20 cellular contexts compared by ENCODE assay signal in the genomic region with DNA sequence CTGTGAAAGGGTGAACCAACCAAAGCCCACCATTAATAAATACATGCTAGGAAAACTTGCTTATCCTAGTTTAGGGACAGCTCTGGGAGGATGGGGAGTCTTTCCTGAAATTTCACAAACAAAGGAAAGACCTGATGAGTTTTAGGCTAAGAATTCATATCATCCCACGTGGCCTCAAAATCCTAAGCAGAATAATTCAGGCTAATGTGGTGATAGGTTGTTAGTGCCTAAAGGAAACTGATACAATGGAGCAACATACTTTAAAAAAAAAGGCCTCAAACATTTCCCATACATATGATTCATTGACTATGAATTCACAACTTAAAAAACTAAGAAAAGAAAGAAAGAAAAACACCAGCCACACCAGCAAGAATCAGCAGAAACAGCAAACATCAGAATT.
"Had no signal": no experiment of that assay in that cellular context is flagged by ENCODE, and none has a peak within 500 bp of the region (broad histone marks: within the 10 kb centered on the region; RNA-seq: fewer than 3 reads in every experiment).

No MANE protein-coding gene starts in this region.

- H3K4me3 Mint-ChIP-seq: activated CD4-positive, alpha-beta T cell treated with anti-CD3 and anti-CD28 coated beads, Interleukin-2, amount 10 ng/mL, durations not matched to agents 7 days and 5 days; activated naive CD8-positive, alpha-beta T cell treated with anti-CD3 and anti-CD28 coated beads for 36 hours; natural killer cell had no signal

- H3K36me3 Mint-ChIP-seq: activated naive CD8-positive, alpha-beta T cell treated with anti-CD3 and anti-CD28 coated beads for 36 hours had no signal

- H3K36me3 ChIP-seq: colonic mucosa, neutrophil, suprapubic skin had no signal

- H3K9me3 ChIP-seq: colonic mucosa, neutrophil, suprapubic skin had no signal

- ATAC-seq: left ventricle myocardium superior; natural killer cell; right cardiac atrium; stimulated activated naive CD8-positive, alpha-beta T cell treated with anti-CD3 and anti-CD28 coated beads, Interleukin-15, Interleukin-2, amounts not matched to agents 100 U/mL and 50 U/mL, for 24 hours had no signal

- H3K27me3 Mint-ChIP-seq: activated CD4-positive, alpha-beta T cell treated with anti-CD3 and anti-CD28 coated beads, Interleukin-2, amount 10 ng/mL, durations not matched to agents 7 days and 5 days; activated naive CD8-positive, alpha-beta T cell treated with anti-CD3 and anti-CD28 coated beads for 36 hours; progenitor cell of endocrine pancreas had no signal

- H3K4me1 Mint-ChIP-seq: activated CD4-positive, alpha-beta T cell treated with anti-CD3 and anti-CD28 coated beads, Interleukin-2, amount 10 ng/mL, durations not matched to agents 7 days and 5 days; activated naive CD8-positive, alpha-beta T cell treated with anti-CD3 and anti-CD28 coated beads for 36 hours; natural killer cell had no signal

- DNase-seq: activated CD4-positive, alpha-beta T cell treated with anti-CD3 and anti-CD28 coated beads, Interleukin-2, amount 10 ng/mL, durations not matched to agents 7 days and 5 days; activated CD8-positive, alpha-beta memory T cell treated with anti-CD3 and anti-CD28 coated beads for 24 hours; activated gamma-delta T cell treated with Interleukin-2 at 50 U/mL for 16 hours; activated naive CD8-positive, alpha-beta T cell treated with anti-CD3 and anti-CD28 coated beads for 36 hours; caudate nucleus; colonic mucosa; effector CD4-positive, alpha-beta T cell; left ventricle myocardium superior; mesendoderm; natural killer cell; right cardiac atrium; small intestine; stimulated activated naive CD8-positive, alpha-beta T cell treated with anti-CD3 and anti-CD28 coated beads, Interleukin-15, Interleukin-2, amounts not matched to agents 100 U/mL and 50 U/mL, for 24 hours; T-helper 9 cell; trophoblast cell had no signal

- H3K27ac ChIP-seq: colonic mucosa, hepatocyte, neutrophil, SK-N-MC, suprapubic skin had no signal

- H3K27ac Mint-ChIP-seq: activated CD4-positive, alpha-beta T cell treated with anti-CD3 and anti-CD28 coated beads, Interleukin-2, amount 10 ng/mL, durations not matched to agents 7 days and 5 days; activated naive CD8-positive, alpha-beta T cell treated with anti-CD3 and anti-CD28 coated beads for 36 hours; natural killer cell; progenitor cell of endocrine pancreas had no signal

- H3K4me1 ChIP-seq: colonic mucosa, suprapubic skin had no signal

- H3K27me3 ChIP-seq: colonic mucosa, hepatocyte, neutrophil, suprapubic skin had no signal

- H3K4me3 ChIP-seq: colonic mucosa, hepatocyte, SK-N-MC, suprapubic skin had no signal
